Comparison of ENCODE assay signal across 7 cellular contexts in genomic region chr21:37034394-37034793, GRCh38. TPM values are rescaled to one million over a fixed set of nuclear protein-coding genes. Genes with fewer than 3 reads are reported as not detected.
"Had no signal": no experiment of that assay in that cellular context is flagged by ENCODE, and none has a peak within 500 bp of the region (broad histone marks: within the 10 kb centered on the region; RNA-seq: fewer than 3 reads in every experiment).

No MANE protein-coding gene starts in this region.

RNA-seq across cellular contexts. Expression of gene RIPPLY3, which starts 27.9 kb away (rescaled TPM):
- total RNA-seq: OCI-LY7, Right ventricle myocardium inferior, Right ventricle myocardium superior, RPMI7951, SJCRH30, SK-MEL-5, T-cell had no signal
